8 cellular contexts compared by ENCODE assay signal in the genomic region with DNA sequence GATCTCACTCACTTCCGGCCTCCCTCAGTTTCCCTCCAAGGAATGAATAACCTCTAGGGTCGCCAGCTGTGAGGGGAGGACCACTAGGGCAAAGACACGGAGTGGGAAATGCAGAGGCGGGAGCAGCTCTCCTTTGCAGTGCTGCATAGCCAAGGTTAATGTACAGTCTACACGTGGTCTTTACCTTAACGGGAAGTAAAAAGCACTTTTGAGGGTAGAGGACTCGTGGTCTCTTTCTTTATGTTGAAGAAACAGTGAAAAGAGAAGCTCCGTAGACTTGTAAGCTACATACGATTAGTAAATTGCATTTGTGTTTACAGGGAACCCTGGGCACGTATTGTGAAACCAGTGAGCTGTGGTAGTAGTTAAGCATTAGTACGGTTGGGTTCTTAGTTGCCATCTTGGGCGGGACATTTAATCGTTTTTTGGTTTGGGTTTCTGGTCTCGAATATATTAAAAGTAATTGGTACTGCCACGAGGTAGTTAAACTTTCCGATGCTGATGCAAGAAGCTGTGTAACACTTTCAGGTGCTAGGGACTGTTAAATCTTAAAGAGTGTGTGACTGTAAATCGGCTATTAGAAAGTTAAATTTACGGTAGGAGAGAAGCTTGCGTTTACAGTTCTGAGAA. TPM values are rescaled to one million over a fixed set of nuclear protein-coding genes. Genes with fewer than 3 reads are reported as not detected.
DNase-seq lines count a peak whose midpoint lies in the region; ATAC-seq and TF ChIP-seq lines count a peak whose summit lies in the region.
"Had no signal": no experiment of that assay in that cellular context is flagged by ENCODE, and none has a peak within 500 bp of the region (broad histone marks: within the 10 kb centered on the region; RNA-seq: fewer than 3 reads in every experiment).

No MANE protein-coding gene starts in this region.

- ATAC-seq in GM21447 (IDR thresholded peaks at IDR 0.05; ENCODE audit: unreplicated experiment), result peak; percentile 28

- peaks cover 2% of the 10 kb centered on the region for H3K36me3 Mint-ChIP-seq in T-helper 1 cell treated with Interleukin-12 subunit alpha and Interleukin-12 subunit beta and Interleukin-4 antibody, amounts not matched to agents 30 μg/mL and 1 μg/mL, for 36 hours (ENCODE audit: low read depth)
- H3K36me3 Mint-ChIP-seq in neural crest cell (ENCODE audit: low read depth), result no peaks in the 10 kb centered on the region

- peaks cover 7% of the 10 kb centered on the region for H3K27me3 Mint-ChIP-seq in T-helper 1 cell treated with Interleukin-12 subunit alpha and Interleukin-12 subunit beta and Interleukin-4 antibody, amounts not matched to agents 30 μg/mL and 1 μg/mL, for 36 hours (ENCODE audit: low read depth)
- no peaks in the 10 kb centered on the region for H3K27me3 Mint-ChIP-seq in neural crest cell (ENCODE audit: low read depth)

- no peak for TF ChIP-seq CTCF in epithelial cell of esophagus (IDR thresholded peaks at IDR 0.05; ENCODE audit: insufficient read depth, low read depth, low read length, missing control alignments)
- no peak for TF ChIP-seq CTCF in neural crest cell (conservative IDR thresholded peaks at IDR 0.05)

- H3K4me3 Mint-ChIP-seq in T-helper 1 cell treated with Interleukin-12 subunit alpha and Interleukin-12 subunit beta and Interleukin-4 antibody, amounts not matched to agents 30 μg/mL and 1 μg/mL, for 36 hours, result peak overlapping the region; percentile 95
- peak overlapping the region; percentile 99 for H3K4me3 Mint-ChIP-seq in neural crest cell

- no peaks in the 10 kb centered on the region for H3K36me3 ChIP-seq in HUES48 (ENCODE audit: control insufficient read depth, insufficient read depth, low read length)

- H3K4me1 ChIP-seq in HUES48 (ENCODE audit: control insufficient read depth, insufficient read depth, low read length), result peaks cover 14% of the 10 kb centered on the region

- peak overlapping the region; percentile 98 for H3K27ac Mint-ChIP-seq in T-helper 1 cell treated with Interleukin-12 subunit alpha and Interleukin-12 subunit beta and Interleukin-4 antibody, amounts not matched to agents 30 μg/mL and 1 μg/mL, for 36 hours
- peak overlapping the region; percentile 99 for H3K27ac Mint-ChIP-seq in neural crest cell (ENCODE audit: unreplicated experiment)

- H3K4me3 ChIP-seq in GM08714 (ENCODE audit: low read length) (peak overlapping the region; percentile 72), HUES48 (ENCODE audit: low read depth, low read length) (peak overlapping the region; percentile 96), epithelial cell of esophagus (ENCODE audit: low read length) (peak overlapping the region; percentile 93)

- H3K9me3 Mint-ChIP-seq in T-helper 1 cell treated with Interleukin-12 subunit alpha and Interleukin-12 subunit beta and Interleukin-4 antibody, amounts not matched to agents 30 μg/mL and 1 μg/mL, for 36 hours, result no peaks in the 10 kb centered on the region
- no peaks in the 10 kb centered on the region for H3K9me3 Mint-ChIP-seq in neural crest cell

- peak overlapping the region; percentile 97 for H3K9ac ChIP-seq in HUES48 (ENCODE audit: low read depth, low read length)

- H3K4me1 Mint-ChIP-seq in T-helper 1 cell treated with Interleukin-12 subunit alpha and Interleukin-12 subunit beta and Interleukin-4 antibody, amounts not matched to agents 30 μg/mL and 1 μg/mL, for 36 hours (ENCODE audit: low read depth), result peaks cover 34% of the 10 kb centered on the region
- H3K4me1 Mint-ChIP-seq in neural crest cell, result peaks cover 40% of the 10 kb centered on the region

- H3K9me3 ChIP-seq in HUES48 (ENCODE audit: control insufficient read depth, insufficient read depth, low read length), result no peaks in the 10 kb centered on the region

- no peaks in the 10 kb centered on the region for H3K27me3 ChIP-seq in HUES48 (ENCODE audit: control insufficient read depth, insufficient read depth, low read length)

- DNase-seq in epithelial cell of esophagus (ENCODE audit: low read depth) (peak; percentile 49), neural crest cell (ENCODE audit: low read depth, low spot score) (no peak), GM19240 (ENCODE audit: insufficient read length, low spot score) (no peak)

- H3K27ac ChIP-seq in HUES48 (ENCODE audit: low read depth, low read length), result peak overlapping the region; percentile 97

RNA-seq across cellular contexts. Expression of a gene that starts 0.8 kb away (rescaled TPM):
- total RNA-seq in neural crest cell, result 152 and 166 TPM in 2 replicates

RNA-seq across cellular contexts. Expression of a gene that starts 38.7 kb away (rescaled TPM):
- 1.8 and 1.9 TPM in 2 replicates for total RNA-seq in neural crest cell
- total RNA-seq: glomerular endothelial cell had no signal
